In genomic region chr4:120918788-120919187, GRCh38 we compare ENCODE assay signal across 1 cellular context.
TF ChIP-seq lines count a peak whose summit lies in the region.

No MANE protein-coding gene starts in this region.

TF ChIP-seq in GM23338, 12 proteins besides CTCF, POLR2A, EP300 and RAD21 (continued from another document):
- TF ChIP-seq ZNF462 (CRISPR knock-in tag; IDR thresholded peaks at IDR 0.05) (no peak), JUNB (IDR thresholded peaks at IDR 0.05; ENCODE audit: unreplicated experiment) (no peak), EZH2phosphoT487 (IDR thresholded peaks at IDR 0.05; ENCODE audit: unreplicated experiment) (no peak), ZNF114 (CRISPR knock-in tag; IDR thresholded peaks at IDR 0.05) (no peak)
